Comparison of ENCODE assay signal across 1 cellular context in genomic region chr11:85854557-85855340, GRCh38.
TF ChIP-seq lines count a peak whose summit lies in the region.

No MANE protein-coding gene starts in this region.

TF ChIP-seq in HepG2, 621 proteins besides CTCF, POLR2A, EP300 and RAD21 (continued from another document and continues in another):
- TF ChIP-seq, protein P1, sequence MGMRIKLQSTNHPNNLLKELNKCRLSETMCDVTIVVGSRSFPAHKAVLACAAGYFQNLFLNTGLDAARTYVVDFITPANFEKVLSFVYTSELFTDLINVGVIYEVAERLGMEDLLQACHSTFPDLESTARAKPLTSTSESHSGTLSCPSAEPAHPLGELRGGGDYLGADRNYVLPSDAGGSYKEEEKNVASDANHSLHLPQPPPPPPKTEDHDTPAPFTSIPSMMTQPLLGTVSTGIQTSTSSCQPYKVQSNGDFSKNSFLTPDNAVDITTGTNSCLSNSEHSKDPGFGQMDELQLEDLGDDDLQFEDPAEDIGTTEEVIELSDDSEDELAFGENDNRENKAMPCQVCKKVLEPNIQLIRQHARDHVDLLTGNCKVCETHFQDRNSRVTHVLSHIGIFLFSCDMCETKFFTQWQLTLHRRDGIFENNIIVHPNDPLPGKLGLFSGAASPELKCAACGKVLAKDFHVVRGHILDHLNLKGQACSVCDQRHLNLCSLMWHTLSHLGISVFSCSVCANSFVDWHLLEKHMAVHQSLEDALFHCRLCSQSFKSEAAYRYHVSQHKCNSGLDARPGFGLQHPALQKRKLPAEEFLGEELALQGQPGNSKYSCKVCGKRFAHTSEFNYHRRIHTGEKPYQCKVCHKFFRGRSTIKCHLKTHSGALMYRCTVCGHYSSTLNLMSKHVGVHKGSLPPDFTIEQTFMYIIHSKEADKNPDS (CRISPR knock-in tag; IDR thresholded peaks at IDR 0.05), result peak; percentile 74
- TF ChIP-seq ZNF784 (CRISPR knock-in tag; IDR thresholded peaks at IDR 0.05; ENCODE audit: borderline replicate concordance) (peak; percentile 81; the same call in 1 of the 2 replicates), ZNF562 (CRISPR knock-in tag; IDR thresholded peaks at IDR 0.05; ENCODE audit: borderline replicate concordance) (no peak), HHEX (CRISPR knock-in tag; IDR thresholded peaks at IDR 0.05) (no peak), SALL1 (CRISPR knock-in tag; IDR thresholded peaks at IDR 0.05) (peak; percentile 97), HDAC1 (CRISPR knock-in tag; IDR thresholded peaks at IDR 0.05) (peak; percentile 84), TAF15 (IDR thresholded peaks at IDR 0.05; ENCODE audit: low read depth, low read length, poor library complexity, severe bottlenecking) (no peak), ZNF841 (CRISPR knock-in tag; IDR thresholded peaks at IDR 0.05; ENCODE audit: borderline replicate concordance) (peak; percentile 83), SALL2 (CRISPR knock-in tag; IDR thresholded peaks at IDR 0.05) (peak; percentile 84; the same call in 1 of the 2 replicates), ZNF773 (CRISPR knock-in tag; IDR thresholded peaks at IDR 0.05; ENCODE audit: borderline replicate concordance) (peak; percentile 80; the same call in 1 of the 2 replicates), ZNF382 (CRISPR knock-in tag; IDR thresholded peaks at IDR 0.05; ENCODE audit: borderline replicate concordance) (no peak), EHMT2 (IDR thresholded peaks at IDR 0.05; ENCODE audit: borderline replicate concordance, low read depth, low read length) (no peak), ZNF138 (CRISPR knock-in tag; IDR thresholded peaks at IDR 0.05; ENCODE audit: low read depth) (no peak), ZSCAN29 (CRISPR knock-in tag; conservative IDR thresholded peaks at IDR 0.05) (peak; percentile 77; the same call in 1 of the 2 replicates), SRSF4 (IDR thresholded peaks at IDR 0.05; ENCODE audit: low read depth, low read length, poor library complexity, severe bottlenecking) (no peak), ZNF318 (CRISPR knock-in tag; IDR thresholded peaks at IDR 0.05) (peak; percentile 83; the same call in 1 of the 2 replicates), KMT2A (CRISPR knock-in tag; IDR thresholded peaks at IDR 0.05) (peak; percentile 98), ESRRA (CRISPR knock-in tag; IDR thresholded peaks at IDR 0.05; ENCODE audit: low read depth) (peak; percentile 89), ARNTL (CRISPR knock-in tag; IDR thresholded peaks at IDR 0.05) (peak; percentile 28; the same call in 1 of the 2 replicates), SMAD3 (CRISPR knock-in tag; IDR thresholded peaks at IDR 0.05) (no peak; the same call in 1 of the 2 replicates), ZNF256 (CRISPR knock-in tag; conservative IDR thresholded peaks at IDR 0.05) (no peak), ZNF160 (CRISPR knock-in tag; IDR thresholded peaks at IDR 0.05) (peak; percentile 72; the same call in 1 of the 2 replicates), SMAD9 (CRISPR knock-in tag; IDR thresholded peaks at IDR 0.05) (peak; percentile 93), GLMP (CRISPR knock-in tag; IDR thresholded peaks at IDR 0.05; ENCODE audit: borderline replicate concordance) (no peak), POGK (CRISPR knock-in tag; conservative IDR thresholded peaks at IDR 0.05) (peak; percentile 71), MXD4 (CRISPR knock-in tag; IDR thresholded peaks at IDR 0.05) (peak; percentile 94), TBL1XR1 (IDR thresholded peaks at IDR 0.05; ENCODE audit: borderline replicate concordance, low read length, partially characterized antibody) (peak; percentile 36), ZNF563 (CRISPR knock-in tag; IDR thresholded peaks at IDR 0.05) (peak; percentile 94; the same call in 1 of the 2 replicates), GATAD1 (CRISPR knock-in tag; IDR thresholded peaks at IDR 0.05) (peak; percentile 76), IKZF4 (CRISPR knock-in tag; IDR thresholded peaks at IDR 0.05; ENCODE audit: borderline replicate concordance, low read depth, not compliant biosample characterization) (peak; percentile 82), BCL6 (CRISPR knock-in tag; IDR thresholded peaks at IDR 0.05) (peak; percentile 75; the same call in 1 of the 2 replicates), ZFP36 (IDR thresholded peaks at IDR 0.05; ENCODE audit: borderline replicate concordance, low read depth, low read length, partially characterized antibody) (no peak), ZNF772 (CRISPR knock-in tag; IDR thresholded peaks at IDR 0.05) (peak; percentile 92), HOXA5 (CRISPR knock-in tag; IDR thresholded peaks at IDR 0.05) (no peak), ZNF704 (CRISPR knock-in tag; IDR thresholded peaks at IDR 0.05; ENCODE audit: borderline replicate concordance) (peak; percentile 95)
- TF ChIP-seq, protein P2, sequence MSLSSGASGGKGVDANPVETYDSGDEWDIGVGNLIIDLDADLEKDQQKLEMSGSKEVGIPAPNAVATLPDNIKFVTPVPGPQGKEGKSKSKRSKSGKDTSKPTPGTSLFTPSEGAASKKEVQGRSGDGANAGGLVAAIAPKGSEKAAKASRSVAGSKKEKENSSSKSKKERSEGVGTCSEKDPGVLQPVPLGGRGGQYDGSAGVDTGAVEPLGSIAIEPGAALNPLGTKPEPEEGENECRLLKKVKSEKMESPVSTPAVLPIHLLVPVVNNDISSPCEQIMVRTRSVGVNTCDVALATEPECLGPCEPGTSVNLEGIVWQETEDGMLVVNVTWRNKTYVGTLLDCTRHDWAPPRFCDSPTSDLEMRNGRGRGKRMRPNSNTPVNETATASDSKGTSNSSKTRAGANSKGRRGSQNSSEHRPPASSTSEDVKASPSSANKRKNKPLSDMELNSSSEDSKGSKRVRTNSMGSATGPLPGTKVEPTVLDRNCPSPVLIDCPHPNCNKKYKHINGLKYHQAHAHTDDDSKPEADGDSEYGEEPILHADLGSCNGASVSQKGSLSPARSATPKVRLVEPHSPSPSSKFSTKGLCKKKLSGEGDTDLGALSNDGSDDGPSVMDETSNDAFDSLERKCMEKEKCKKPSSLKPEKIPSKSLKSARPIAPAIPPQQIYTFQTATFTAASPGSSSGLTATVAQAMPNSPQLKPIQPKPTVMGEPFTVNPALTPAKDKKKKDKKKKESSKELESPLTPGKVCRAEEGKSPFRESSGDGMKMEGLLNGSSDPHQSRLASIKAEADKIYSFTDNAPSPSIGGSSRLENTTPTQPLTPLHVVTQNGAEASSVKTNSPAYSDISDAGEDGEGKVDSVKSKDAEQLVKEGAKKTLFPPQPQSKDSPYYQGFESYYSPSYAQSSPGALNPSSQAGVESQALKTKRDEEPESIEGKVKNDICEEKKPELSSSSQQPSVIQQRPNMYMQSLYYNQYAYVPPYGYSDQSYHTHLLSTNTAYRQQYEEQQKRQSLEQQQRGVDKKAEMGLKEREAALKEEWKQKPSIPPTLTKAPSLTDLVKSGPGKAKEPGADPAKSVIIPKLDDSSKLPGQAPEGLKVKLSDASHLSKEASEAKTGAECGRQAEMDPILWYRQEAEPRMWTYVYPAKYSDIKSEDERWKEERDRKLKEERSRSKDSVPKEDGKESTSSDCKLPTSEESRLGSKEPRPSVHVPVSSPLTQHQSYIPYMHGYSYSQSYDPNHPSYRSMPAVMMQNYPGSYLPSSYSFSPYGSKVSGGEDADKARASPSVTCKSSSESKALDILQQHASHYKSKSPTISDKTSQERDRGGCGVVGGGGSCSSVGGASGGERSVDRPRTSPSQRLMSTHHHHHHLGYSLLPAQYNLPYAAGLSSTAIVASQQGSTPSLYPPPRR (CRISPR knock-in tag; IDR thresholded peaks at IDR 0.05; ENCODE audit: borderline replicate concordance), result peak; percentile 75; the same call in 1 of the 2 replicates
- TF ChIP-seq, protein P3, sequence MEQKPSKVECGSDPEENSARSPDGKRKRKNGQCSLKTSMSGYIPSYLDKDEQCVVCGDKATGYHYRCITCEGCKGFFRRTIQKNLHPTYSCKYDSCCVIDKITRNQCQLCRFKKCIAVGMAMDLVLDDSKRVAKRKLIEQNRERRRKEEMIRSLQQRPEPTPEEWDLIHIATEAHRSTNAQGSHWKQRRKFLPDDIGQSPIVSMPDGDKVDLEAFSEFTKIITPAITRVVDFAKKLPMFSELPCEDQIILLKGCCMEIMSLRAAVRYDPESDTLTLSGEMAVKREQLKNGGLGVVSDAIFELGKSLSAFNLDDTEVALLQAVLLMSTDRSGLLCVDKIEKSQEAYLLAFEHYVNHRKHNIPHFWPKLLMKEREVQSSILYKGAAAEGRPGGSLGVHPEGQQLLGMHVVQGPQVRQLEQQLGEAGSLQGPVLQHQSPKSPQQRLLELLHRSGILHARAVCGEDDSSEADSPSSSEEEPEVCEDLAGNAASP (CRISPR knock-in tag; IDR thresholded peaks at IDR 0.05; ENCODE audit: borderline replicate concordance), result peak; percentile 71
